In the genomic region with DNA sequence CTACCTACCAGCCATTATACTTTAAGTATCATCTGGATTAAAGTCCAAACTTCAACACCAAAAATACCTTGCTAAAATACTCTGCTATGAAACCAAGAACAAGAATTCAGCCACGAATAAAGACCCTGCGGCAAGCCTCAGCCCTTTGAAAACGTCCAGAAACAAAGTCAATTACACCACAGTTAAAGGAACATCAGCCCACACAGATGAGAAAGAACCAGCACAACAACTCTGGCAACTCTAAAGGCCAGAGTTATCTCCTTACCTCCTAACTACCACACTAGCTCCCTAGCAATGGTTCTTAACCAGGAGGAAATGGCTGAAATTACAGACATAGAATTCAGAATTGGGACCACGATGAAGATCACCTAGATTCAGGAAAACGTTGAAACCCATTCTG, we compare ENCODE assay signal across 23 cellular contexts. TPM values are rescaled to one million over a fixed set of nuclear protein-coding genes. Genes with fewer than 3 reads are reported as not detected.
DNase-seq lines count a peak whose midpoint lies in the region; ATAC-seq and TF ChIP-seq lines count a peak whose summit lies in the region.
"Had no signal": no experiment of that assay in that cellular context is flagged by ENCODE, and none has a peak within 500 bp of the region (broad histone marks: within the 10 kb centered on the region; RNA-seq: fewer than 3 reads in every experiment).

No MANE protein-coding gene starts in this region.

- ATAC-seq in Right ventricle myocardium superior (ENCODE audit: poor library complexity) (no peak), GM23338 (no peak)
- peak; percentile 49 for ATAC-seq in stimulated activated naive CD8-positive, alpha-beta T cell treated with anti-CD3 and anti-CD28 coated beads, Interleukin-15, Interleukin-2, amounts not matched to agents 100 U/mL and 50 U/mL, for 24 hours
- ATAC-seq: HCT116, PC-3 had no signal

- H3K36me3 ChIP-seq in left ventricle myocardium inferior: no peaks in the 10 kb centered on the region
- H3K36me3 ChIP-seq in GM23338 (ENCODE audit: insufficient read depth): no peaks in the 10 kb centered on the region
- H3K36me3 ChIP-seq in MG63: no peaks in the 10 kb centered on the region
- H3K36me3 ChIP-seq: SJCRH30 had no signal

- DNase-seq in left ventricle myocardium inferior (no peak), Right ventricle myocardium superior (no peak), glutamatergic neuron (no peak), HCEC 1CT (no peak), GM23338 (ENCODE audit: low spot score) (no peak), MG63 (no peak)
- no peak for DNase-seq in stimulated activated naive CD8-positive, alpha-beta T cell treated with anti-CD3 and anti-CD28 coated beads, Interleukin-15, Interleukin-2, amounts not matched to agents 100 U/mL and 50 U/mL, for 24 hours
- DNase-seq: CD4-positive, CD25-positive, alpha-beta regulatory T cell; NCI-H1048; NCI-H1417; NCI-H1694; NCI-H2029 treated with DMSO at 0.1 percent for 48 hours; NCI-H446 treated with DMSO at 0.1 percent for 48 hours; NCI-H526; NCI-H82; NK-92 treated with Interleukin-12 subunit alpha and Interleukin-12 subunit beta, amount 100 ng/mL, for 24 hours; PC-3; SJCRH30 had no signal

- H3K4me1 ChIP-seq in left ventricle myocardium inferior (peaks cover 22% of the 10 kb centered on the region), GM23338 (ENCODE audit: insufficient read depth) (peaks cover 12% of the 10 kb centered on the region)
- H3K4me1 ChIP-seq: BLaER1 had no signal

- H2AFZ ChIP-seq in GM23338: no peak overlapping the region

- H3K4me1 Mint-ChIP-seq in glutamatergic neuron (ENCODE audit: low read depth, unreplicated experiment): peaks cover 7% of the 10 kb centered on the region
- H3K4me1 Mint-ChIP-seq in GM23338: peaks cover 23% of the 10 kb centered on the region

- H3K9me3 ChIP-seq in left ventricle myocardium inferior (replicated peaks) (no peaks in the 10 kb centered on the region), MG63 (no peaks in the 10 kb centered on the region)

- H3K27ac Mint-ChIP-seq in glutamatergic neuron (ENCODE audit: unreplicated experiment): peak overlapping the region; percentile 70
- H3K27ac Mint-ChIP-seq in GM23338: no peak overlapping the region; the same call in 1 of the 2 replicates
- H3K27ac Mint-ChIP-seq: CD4-positive, CD25-positive, alpha-beta regulatory T cell; IgD-negative memory B cell had no signal

- no peaks in the 10 kb centered on the region for H3K27me3 ChIP-seq in left ventricle myocardium inferior (ENCODE audit: low read depth)
- H3K27me3 ChIP-seq in GM23338 (ENCODE audit: insufficient read depth): no peaks in the 10 kb centered on the region
- no peaks in the 10 kb centered on the region for H3K27me3 ChIP-seq in MG63
- H3K27me3 ChIP-seq: SJCRH30 had no signal

- no peaks in the 10 kb centered on the region for H3K9me3 Mint-ChIP-seq in glutamatergic neuron (ENCODE audit: unreplicated experiment)
- peaks cover 3% of the 10 kb centered on the region; the same call in 1 of the 3 replicates for H3K9me3 Mint-ChIP-seq in GM23338

- H3K27ac ChIP-seq in left ventricle myocardium inferior (replicated peaks) (peak overlapping the region; percentile 56), GM23338 (ENCODE audit: low read depth) (no peak overlapping the region)
- H3K27ac ChIP-seq: BLaER1, HL-60, KMS-11, SJCRH30 had no signal

- no peak for TF ChIP-seq CTCF in left ventricle myocardium inferior (IDR thresholded peaks at IDR 0.05; ENCODE audit: borderline replicate concordance)
- no peak for TF ChIP-seq CTCF in glutamatergic neuron (IDR thresholded peaks at IDR 0.05; ENCODE audit: partially characterized antibody, unreplicated experiment)
- TF ChIP-seq CTCF in GM23338 (conservative IDR thresholded peaks at IDR 0.05; ENCODE audit: low read depth in 2 of 2): no peak

- H3K4me2 ChIP-seq in GM23338: no peak overlapping the region
- H3K4me2 ChIP-seq: BLaER1, KMS-11 had no signal

- no peaks in the 10 kb centered on the region for H3K9me2 ChIP-seq in GM23338 (ENCODE audit: insufficient read depth)

- H3K27me3 Mint-ChIP-seq in glutamatergic neuron (ENCODE audit: unreplicated experiment): peaks cover 2% of the 10 kb centered on the region
- no peaks in the 10 kb centered on the region for H3K27me3 Mint-ChIP-seq in GM23338 (ENCODE audit: insufficient read depth, low read depth, poor library complexity)
- H3K27me3 Mint-ChIP-seq: CD4-positive, CD25-positive, alpha-beta regulatory T cell; IgD-negative memory B cell had no signal

- H3F3A ChIP-seq in GM23338 (replicated peaks; ENCODE audit: low read depth): no peaks in the 10 kb centered on the region

- intact Hi-C loops in left ventricle myocardium inferior (cut with micrococcal nuclease): no loop called here
- intact Hi-C loops in Right ventricle myocardium superior (cut with DNase I): no loop called here

- H3K4me3 Mint-ChIP-seq in glutamatergic neuron (ENCODE audit: unreplicated experiment): no peak overlapping the region
- no peak overlapping the region for H3K4me3 Mint-ChIP-seq in GM23338
- H3K4me3 Mint-ChIP-seq: CD4-positive, CD25-positive, alpha-beta regulatory T cell; IgD-negative memory B cell had no signal

- H3K79me2 ChIP-seq in GM23338 (replicated peaks; ENCODE audit: insufficient read depth): peaks cover 93% of the 10 kb centered on the region

- H3K36me3 Mint-ChIP-seq in glutamatergic neuron (ENCODE audit: unreplicated experiment) (no peaks in the 10 kb centered on the region), GM23338 (ENCODE audit: low read depth) (peaks cover 11% of the 10 kb centered on the region; the same call in 2 of the 3 replicates)
- H3K36me3 Mint-ChIP-seq: CD4-positive, CD25-positive, alpha-beta regulatory T cell had no signal

- no peak overlapping the region for H3K4me3 ChIP-seq in left ventricle myocardium inferior
- H3K4me3 ChIP-seq in GM23338: no peak overlapping the region
- H3K4me3 ChIP-seq in MG63: no peak overlapping the region
- H3K4me3 ChIP-seq: BLaER1, SJCRH30 had no signal

- no peaks in the 10 kb centered on the region; the same call in 1 of the 2 replicates for H4K20me1 ChIP-seq in GM23338 (replicated peaks; ENCODE audit: insufficient read depth)

TF ChIP-seq in GM23338, 12 proteins besides CTCF, POLR2A, EP300 and RAD21 (continues in another document):
- TF ChIP-seq ZNF114 (CRISPR knock-in tag; IDR thresholded peaks at IDR 0.05) (no peak), EZH2 (IDR thresholded peaks at IDR 0.05; ENCODE audit: low read depth, unreplicated experiment) (no peak), NANOG (IDR thresholded peaks at IDR 0.05; ENCODE audit: borderline replicate concordance) (no peak), CREB1 (CRISPR knock-in tag; IDR thresholded peaks at IDR 0.05; ENCODE audit: low read depth) (no peak), STAT1 (IDR thresholded peaks at IDR 0.05; ENCODE audit: unreplicated experiment) (no peak), EZH2phosphoT487 (IDR thresholded peaks at IDR 0.05; ENCODE audit: unreplicated experiment) (no peak)

RNA-seq across cellular contexts. Expression of gene ABCB7, which starts 23.4 kb away (rescaled TPM):
- total RNA-seq in left ventricle myocardium inferior (37.2 TPM), Right ventricle myocardium superior (35.9 TPM), glutamatergic neuron (ENCODE audit: unreplicated experiment) (30.5 TPM)
- 64.2 and 68.7 TPM in 2 replicates for total RNA-seq in GM23338 (2014; rRNA removed; shearing (Covaris generic))
- polyA plus RNA-seq in GM23338 (2016; fragmentation: Nextera tagmentation; extraction: Ambion mirVana): 26.3 and 29.8 TPM in 2 replicates
- total RNA-seq in MG63 (2014; rRNA removed; shearing (Covaris generic); ENCODE audit: low replicate concordance): 5.6 and 9.5 TPM in 2 replicates
